ENCODE assay signal across 10 cellular contexts in genomic region chr18:58552057-58552461, GRCh38.
DNase-seq lines count a peak whose midpoint lies in the region; ATAC-seq and TF ChIP-seq lines count a peak whose summit lies in the region.
"Had no signal": no experiment of that assay in that cellular context is flagged by ENCODE, and none has a peak within 500 bp of the region (broad histone marks: within the 10 kb centered on the region; RNA-seq: fewer than 3 reads in every experiment).

No MANE protein-coding gene starts in this region.

- H3K27me3 ChIP-seq in esophagus muscularis mucosa: no peaks in the 10 kb centered on the region

- H3K4me1 Mint-ChIP-seq in effector memory CD8-positive, alpha-beta T cell (ENCODE audit: low read depth in 2 of 2): no peaks in the 10 kb centered on the region

- H3K4me3 ChIP-seq in GM12864 (ENCODE audit: low read depth, low read length): no peak overlapping the region; the same call in 1 of the 2 replicates
- H3K4me3 ChIP-seq in choroid plexus epithelial cell (ENCODE audit: low read depth, low read length): no peak overlapping the region
- no peak overlapping the region for H3K4me3 ChIP-seq in esophagus muscularis mucosa

- no peaks in the 10 kb centered on the region for H3K9me3 ChIP-seq in esophagus muscularis mucosa

- no peak for TF ChIP-seq EP300 in esophagus muscularis mucosa (IDR thresholded peaks at IDR 0.05)

- H3K27ac Mint-ChIP-seq in effector memory CD8-positive, alpha-beta T cell: no peak overlapping the region
- H3K27ac Mint-ChIP-seq: T-helper 1 cell treated with Interleukin-12 subunit alpha and Interleukin-12 subunit beta and Interleukin-4 antibody, amounts not matched to agents 30 μg/mL and 1 μg/mL, for 36 hours had no signal

- H3K27ac ChIP-seq in esophagus muscularis mucosa (replicated peaks in 1 of 4): no peak overlapping the region
- H3K27ac ChIP-seq: parathyroid adenoma had no signal

- no peaks in the 10 kb centered on the region for H3K36me3 ChIP-seq in esophagus muscularis mucosa

- TF ChIP-seq CTCF in GM12864 (IDR thresholded peaks at IDR 0.05; ENCODE audit: low read depth, low read length, missing control alignments) (no peak), choroid plexus epithelial cell (conservative IDR thresholded peaks at IDR 0.05; ENCODE audit: low read depth, low read length) (no peak), esophagus muscularis mucosa (IDR thresholded peaks at IDR 0.05) (no peak)

- intact Hi-C loops in esophagus muscularis mucosa (cut with DNase I): no loop called here

- 67% methylated on average over 4 of the region's 4 CpGs for WGBS in esophagus muscularis mucosa

- H3K27me3 Mint-ChIP-seq in effector memory CD8-positive, alpha-beta T cell: peaks cover 0 to 20% of the 10 kb centered on the region in 2 donors

- no peaks in the 10 kb centered on the region for H3K9me3 Mint-ChIP-seq in effector memory CD8-positive, alpha-beta T cell

- no peak overlapping the region for H3K4me3 Mint-ChIP-seq in effector memory CD8-positive, alpha-beta T cell
- H3K4me3 Mint-ChIP-seq: T-helper 1 cell treated with Interleukin-12 subunit alpha and Interleukin-12 subunit beta and Interleukin-4 antibody, amounts not matched to agents 30 μg/mL and 1 μg/mL, for 36 hours had no signal

- peaks cover 0 to 9% (median 0%) of the 10 kb centered on the region in 4 donors for H3K4me1 ChIP-seq in esophagus muscularis mucosa
- H3K4me1 ChIP-seq: parathyroid adenoma had no signal

- no peak for TF ChIP-seq POLR2A in esophagus muscularis mucosa (IDR thresholded peaks at IDR 0.05; ENCODE audit: low read depth)

- DNase-seq in GM12864 (ENCODE audit: low read depth) (peak; percentile 78), choroid plexus epithelial cell (ENCODE audit: low read depth) (peak; percentile 66), cerebellar nuclear complex (lab: John Stamatoyannopoulos, UW) (no peak), esophagus muscularis mucosa (ENCODE audit: extremely low spot score) (no peak), NCI-H2171 treated with DMSO at 0.1 percent for 48 hours (lab: John Stamatoyannopoulos, UW) (no peak)
- DNase-seq in effector memory CD8-positive, alpha-beta T cell: no peak

- ATAC-seq in GM19397 (IDR thresholded peaks at IDR 0.05; ENCODE audit: unreplicated experiment): peak; percentile 74
- peak; percentile 79 for ATAC-seq in HG03175 (IDR thresholded peaks at IDR 0.05; ENCODE audit: unreplicated experiment)
- ATAC-seq in effector memory CD8-positive, alpha-beta T cell (replicated peaks): no peak

- no peaks in the 10 kb centered on the region for H3K36me3 Mint-ChIP-seq in effector memory CD8-positive, alpha-beta T cell (ENCODE audit: insufficient read depth)

Comparison
In these comparisons a context has a peak if more than half of its experiments do, and no peak if none do; other contexts are left out.
1. DNase-seq: peak in GM12864 (single experiment) and choroid plexus epithelial cell (single experiment); none in cerebellar nuclear complex (0 of 2), effector memory CD8-positive, alpha-beta T cell (0 of 3), esophagus muscularis mucosa (single experiment) and NCI-H2171 treated with DMSO at 0.1 percent for 48 hours (single experiment).